In the genomic region with DNA sequence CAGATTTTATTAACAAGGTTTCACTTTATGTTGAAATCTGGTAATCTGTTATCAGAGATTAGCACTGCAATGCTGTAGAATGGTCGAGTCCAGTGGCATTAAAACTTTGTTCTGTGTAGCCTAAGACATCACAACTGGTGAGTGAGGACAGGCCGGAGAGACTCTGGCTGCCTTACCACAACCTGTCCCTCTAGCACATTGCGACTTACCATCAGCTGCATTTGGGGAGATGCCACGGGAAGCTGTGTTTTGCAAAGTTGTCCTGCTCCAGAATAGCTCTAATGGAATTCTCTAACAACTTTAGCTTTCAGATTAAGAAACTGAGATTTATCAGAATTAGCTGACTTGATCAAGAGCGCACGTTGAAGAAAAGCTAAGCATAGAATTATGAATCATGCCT, we compare ENCODE assay signal across 20 cellular contexts.
DNase-seq lines count a peak whose midpoint lies in the region; ATAC-seq and TF ChIP-seq lines count a peak whose summit lies in the region.
"Had no signal": no experiment of that assay in that cellular context is flagged by ENCODE, and none has a peak within 500 bp of the region (broad histone marks: within the 10 kb centered on the region; RNA-seq: fewer than 3 reads in every experiment).

No MANE protein-coding gene starts in this region.

- H3K9ac ChIP-seq in parathyroid adenoma = no peak overlapping the region
- H3K9ac ChIP-seq: BLaER1 had no signal

- no peak overlapping the region for H3K4me3 ChIP-seq in right cardiac atrium (ENCODE audit: low read length)
- H3K4me3 ChIP-seq in heart left ventricle = no peak overlapping the region
- no peak overlapping the region for H3K4me3 ChIP-seq in parathyroid adenoma (ENCODE audit: low read depth, low read length)
- H3K4me3 ChIP-seq in aorta (ENCODE audit: low read length in 2 of 2) = no peak overlapping the region
- H3K4me3 ChIP-seq: BLaER1, HAP-1 had no signal

- DNase-seq in activated CD4-positive, alpha-beta T cell treated with anti-CD3 and anti-CD28 coated beads, Interleukin-2, amount 10 ng/mL, durations not matched to agents 24 days and 14 days = peak; percentile 24
- DNase-seq in activated CD4-positive, alpha-beta T cell treated with anti-CD3 and anti-CD28 coated beads, Interleukin-2, amount 50 U/mL, for 48 hours = no peak
- peak in 2 of 3 donors; percentile 16 to 69 for DNase-seq in right cardiac atrium
- DNase-seq in heart left ventricle = no peak
- no peak for DNase-seq in aorta
- no peak for DNase-seq in NCI-H1930 (lab: John Stamatoyannopoulos, UW)
- DNase-seq: Caco-2; CD4-positive, CD25-positive, alpha-beta regulatory T cell; CD8-positive, alpha-beta T cell; DMS153; DND-41; GOT3; HFFc6 had no signal

- H3K4me3 Mint-ChIP-seq in activated CD4-positive, alpha-beta T cell treated with anti-CD3 and anti-CD28 coated beads, Interleukin-2, amount 10 ng/mL, durations not matched to agents 24 days and 14 days = no peak overlapping the region
- H3K4me3 Mint-ChIP-seq: B cell; CD4-positive, CD25-positive, alpha-beta regulatory T cell; CD8-positive, alpha-beta T cell; HFFc6 had no signal

- H3K4me2 ChIP-seq in parathyroid adenoma (ENCODE audit: low read length) = no peak overlapping the region
- H3K4me2 ChIP-seq: BLaER1 had no signal

- 64% methylated on average over 6 of the region's 6 CpGs for WGBS in right cardiac atrium
- WGBS in heart left ventricle, 4 donors = 72 to 81% (median 76%) methylated on average over 6 of the region's 6 CpGs
- 7 to 20% methylated on average over 6 of the region's 6 CpGs for WGBS in aorta, 2 donors

- no peaks in the 10 kb centered on the region for H3K36me3 Mint-ChIP-seq in activated CD4-positive, alpha-beta T cell treated with anti-CD3 and anti-CD28 coated beads, Interleukin-2, amount 10 ng/mL, durations not matched to agents 24 days and 14 days (ENCODE audit: low read depth)
- H3K36me3 Mint-ChIP-seq: CD4-positive, CD25-positive, alpha-beta regulatory T cell; CD8-positive, alpha-beta T cell had no signal

- H3K79me2 ChIP-seq in parathyroid adenoma = no peaks in the 10 kb centered on the region

- H3K27ac Mint-ChIP-seq in activated CD4-positive, alpha-beta T cell treated with anti-CD3 and anti-CD28 coated beads, Interleukin-2, amount 10 ng/mL, durations not matched to agents 24 days and 14 days = no peak overlapping the region
- H3K27ac Mint-ChIP-seq: B cell; CD4-positive, CD25-positive, alpha-beta regulatory T cell; CD8-positive, alpha-beta T cell; HFFc6 had no signal

- no peaks in the 10 kb centered on the region for H3K27me3 ChIP-seq in right cardiac atrium (ENCODE audit: control insufficient read depth, insufficient read depth)
- no peaks in the 10 kb centered on the region for H3K27me3 ChIP-seq in heart left ventricle
- no peaks in the 10 kb centered on the region for H3K27me3 ChIP-seq in parathyroid adenoma (ENCODE audit: control insufficient read depth, insufficient read depth, low read length)
- no peaks in the 10 kb centered on the region for H3K27me3 ChIP-seq in aorta (ENCODE audit: control insufficient read depth in 1 of 2, insufficient read depth in 2 of 2, low read length in 1 of 2)
- H3K27me3 ChIP-seq: BLaER1 had no signal

- H3K36me3 ChIP-seq in heart left ventricle (no peaks in the 10 kb centered on the region), parathyroid adenoma (ENCODE audit: control insufficient read depth, insufficient read depth, low read length) (no peaks in the 10 kb centered on the region), aorta (ENCODE audit: control insufficient read depth in 1 of 2, insufficient read depth in 2 of 2, low read length in 1 of 2) (no peaks in the 10 kb centered on the region)
- H3K36me3 ChIP-seq: BLaER1, HAP-1 had no signal

- H3K27me3 Mint-ChIP-seq in activated CD4-positive, alpha-beta T cell treated with anti-CD3 and anti-CD28 coated beads, Interleukin-2, amount 10 ng/mL, durations not matched to agents 24 days and 14 days = no peaks in the 10 kb centered on the region
- H3K27me3 Mint-ChIP-seq: CD4-positive, CD25-positive, alpha-beta regulatory T cell had no signal

- H3K27ac ChIP-seq in right cardiac atrium (ENCODE audit: low read length) = no peak overlapping the region
- H3K27ac ChIP-seq in heart left ventricle = no peak overlapping the region
- no peak overlapping the region for H3K27ac ChIP-seq in parathyroid adenoma
- peak overlapping the region; percentile 49 to 75 for H3K27ac ChIP-seq in aorta (ENCODE audit: low read depth in 1 of 2, low read length in 2 of 2)
- H3K27ac ChIP-seq: 22Rv1, BLaER1, C4-2B had no signal

- ATAC-seq in right cardiac atrium (no peak), heart left ventricle (no peak), aorta (ENCODE audit: low FRiP score) (no peak), HG03139 (IDR thresholded peaks at IDR 0.05; ENCODE audit: unreplicated experiment) (no peak)
- ATAC-seq: CD8-positive, alpha-beta T cell had no signal

- H3K4me1 ChIP-seq in right cardiac atrium (ENCODE audit: control insufficient read depth, insufficient read depth, low read length) (peaks cover 2% of the 10 kb centered on the region), heart left ventricle (peaks cover 0 to 31% (median 2%) of the 10 kb centered on the region in 12 donors), parathyroid adenoma (peaks cover 8% of the 10 kb centered on the region), aorta (ENCODE audit: control insufficient read depth in 1 of 2, insufficient read depth in 2 of 2, low read length in 2 of 2) (peaks cover 6 to 14% of the 10 kb centered on the region in 2 donors)
- H3K4me1 ChIP-seq: BLaER1, Caco-2, HAP-1 had no signal

- H2AFZ ChIP-seq in parathyroid adenoma = peak overlapping the region; percentile 59

- no peaks in the 10 kb centered on the region for H3K9me3 Mint-ChIP-seq in activated CD4-positive, alpha-beta T cell treated with anti-CD3 and anti-CD28 coated beads, Interleukin-2, amount 10 ng/mL, durations not matched to agents 24 days and 14 days
- H3K9me3 Mint-ChIP-seq: CD8-positive, alpha-beta T cell had no signal

- TF ChIP-seq CTCF in heart left ventricle (IDR thresholded peaks at IDR 0.05) (no peak), parathyroid adenoma (IDR thresholded peaks at IDR 0.05) (no peak)

- TF ChIP-seq POLR2A in heart left ventricle (IDR thresholded peaks at IDR 0.05) = no peak

- H3K9me3 ChIP-seq in right cardiac atrium (ENCODE audit: control insufficient read depth, low read length) = no peaks in the 10 kb centered on the region
- H3K9me3 ChIP-seq in heart left ventricle = no peaks in the 10 kb centered on the region
- no peaks in the 10 kb centered on the region for H3K9me3 ChIP-seq in parathyroid adenoma (ENCODE audit: control insufficient read depth, low read length)
- H3K9me3 ChIP-seq in aorta (ENCODE audit: control insufficient read depth, low read length) = no peaks in the 10 kb centered on the region
- H3K9me3 ChIP-seq: BLaER1, Caco-2, HAP-1 had no signal

- H3K4me1 Mint-ChIP-seq in activated CD4-positive, alpha-beta T cell treated with anti-CD3 and anti-CD28 coated beads, Interleukin-2, amount 10 ng/mL, durations not matched to agents 24 days and 14 days = no peaks in the 10 kb centered on the region
- H3K4me1 Mint-ChIP-seq: B cell; CD4-positive, CD25-positive, alpha-beta regulatory T cell had no signal

- intact Hi-C loops in activated CD4-positive, alpha-beta T cell treated with anti-CD3 and anti-CD28 coated beads, Interleukin-2, amount 10 ng/mL, durations not matched to agents 24 days and 14 days (cut with micrococcal nuclease) = no loop called here
- intact Hi-C loops in right cardiac atrium (cut with DNase I) (no loop called here), heart left ventricle (cut with DNase I) (no loop called here), aorta (cut with DNase I) (no loop called here)

Comparison
In these comparisons a context has a peak if more than half of its experiments do, and no peak if none do; other contexts are left out.
1. DNase-seq: peak in activated CD4-positive, alpha-beta T cell treated with anti-CD3 and anti-CD28 coated beads, Interleukin-2, amount 10 ng/mL, durations not matched to agents 24 days and 14 days (single experiment) and right cardiac atrium (2 of 3); none in activated CD4-positive, alpha-beta T cell treated with anti-CD3 and anti-CD28 coated beads, Interleukin-2, amount 50 U/mL, for 48 hours (0 of 2), heart left ventricle (0 of 5), aorta (0 of 2) and NCI-H1930 (0 of 2).
2. H3K27ac ChIP-seq: peak in aorta (2 of 2); none in right cardiac atrium (single experiment), heart left ventricle (0 of 12) and parathyroid adenoma (single experiment).